Comparison of ENCODE assay signal across 1 cellular context in genomic region chr4:77465271-77465670, GRCh38.
TF ChIP-seq lines count a peak whose summit lies in the region.

No MANE protein-coding gene starts in this region.

TF ChIP-seq in HCT116, 20 proteins besides CTCF, POLR2A, EP300 and RAD21 (continued from another document):
- no peak for TF ChIP-seq POLR2AphosphoS5 (IDR thresholded peaks at IDR 0.05; ENCODE audit: low read depth, low read length)
- TF ChIP-seq SRF (IDR thresholded peaks at IDR 0.05; ENCODE audit: low read depth): no peak
- no peak for TF ChIP-seq SIN3A (IDR thresholded peaks at IDR 0.05; ENCODE audit: low read depth)
- no peak for TF ChIP-seq ZBTB33 (IDR thresholded peaks at IDR 0.05; ENCODE audit: extremely low read depth, insufficient replicate concordance, low read length)
- TF ChIP-seq FOSL1 (IDR thresholded peaks at IDR 0.05; ENCODE audit: low read depth): no peak
TF ChIP-seq in HCT116: peak in this region for 0.
